In genomic region chr1:165253818-165254254, GRCh38 we compare ENCODE assay signal across 2 cellular contexts.
A peak's percentile ranks its signal among the peaks of the same experiment; 100 is the strongest.
TF ChIP-seq lines count a peak whose summit lies in the region.

No MANE protein-coding gene starts in this region.

TF ChIP-seq in GM23338, 12 proteins besides CTCF, POLR2A, EP300 and RAD21 (continued from another document):
- TF ChIP-seq EZH2phosphoT487 (IDR thresholded peaks at IDR 0.05; ENCODE audit: unreplicated experiment) (no peak), ZNF462 (CRISPR knock-in tag; IDR thresholded peaks at IDR 0.05) (no peak), REST (IDR thresholded peaks at IDR 0.05; ENCODE audit: unreplicated experiment) (no peak), STAT1 (IDR thresholded peaks at IDR 0.05; ENCODE audit: unreplicated experiment) (no peak), NANOG (IDR thresholded peaks at IDR 0.05; ENCODE audit: borderline replicate concordance) (no peak), ZNF114 (CRISPR knock-in tag; IDR thresholded peaks at IDR 0.05) (no peak), ZNF331 (CRISPR knock-in tag; IDR thresholded peaks at IDR 0.05; ENCODE audit: low read depth) (no peak)

TF ChIP-seq in liver, 16 proteins besides CTCF, POLR2A, EP300 and RAD21 (continued from another document):
- TF ChIP-seq REST (IDR thresholded peaks at IDR 0.05) (peak; percentile 64), HNF4A (conservative IDR thresholded peaks at IDR 0.05) (peak; percentile 85 to 91), ZBTB33 (IDR thresholded peaks at IDR 0.05) (peak; percentile 57), ATF3 (IDR thresholded peaks at IDR 0.05) (no peak), EGR1 (IDR thresholded peaks at IDR 0.05; ENCODE audit: low read depth in 2 of 2) (peak in 1 of 2 donors; percentile 17), YY1 (IDR thresholded peaks at IDR 0.05) (peak; percentile 59), MAX (IDR thresholded peaks at IDR 0.05) (peak; percentile 67), TAF1 (conservative IDR thresholded peaks at IDR 0.05) (peak; percentile 73), FOXA2 (IDR thresholded peaks at IDR 0.05) (peak; percentile 55), GABPA (IDR thresholded peaks at IDR 0.05 in 1 of 2, conservative IDR thresholded peaks at IDR 0.05 in 1 of 2) (no peak), NR2F2 (IDR thresholded peaks at IDR 0.05) (no peak), FOXA1 (IDR thresholded peaks at IDR 0.05) (no peak)
